In the genomic region with DNA sequence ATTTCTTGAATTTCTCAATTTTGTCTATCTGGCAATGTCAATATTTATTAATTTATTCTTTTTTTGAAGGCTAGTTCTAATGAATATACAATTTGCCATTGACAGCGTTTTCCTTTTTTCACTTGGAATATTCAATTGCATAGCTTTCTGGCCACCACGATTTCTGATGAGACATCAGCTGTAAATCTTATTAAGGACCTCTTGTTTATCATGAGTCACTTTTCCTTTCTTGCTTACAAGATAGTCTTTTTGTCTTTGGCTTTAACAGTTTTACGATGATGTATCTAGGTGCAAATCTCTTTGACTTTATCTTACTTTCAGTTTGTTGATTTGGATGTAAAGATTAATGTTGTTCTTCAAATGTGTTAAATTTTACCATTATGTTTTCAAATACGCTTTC, we compare ENCODE assay signal across 17 cellular contexts.
DNase-seq lines count a peak whose midpoint lies in the region; ATAC-seq lines count a peak whose summit lies in the region.
"Had no signal": no experiment of that assay in that cellular context is flagged by ENCODE, and none has a peak within 500 bp of the region (broad histone marks: within the 10 kb centered on the region; RNA-seq: fewer than 3 reads in every experiment).

No MANE protein-coding gene starts in this region.

- H3K27ac ChIP-seq in ACC112 (ENCODE audit: low read depth, low read length), result no peak overlapping the region

- H3K79me2 ChIP-seq in ACC112 (ENCODE audit: control insufficient read depth, insufficient read depth, low read length, unreplicated experiment), result no peaks in the 10 kb centered on the region

- no peak for ATAC-seq in GM18519 (IDR thresholded peaks at IDR 0.05; ENCODE audit: low FRiP score, unreplicated experiment)

- DNase-seq in HT-29 (ENCODE audit: low spot score) (peak; percentile 9), amniotic epithelial cell (ENCODE audit: low read depth) (peak; percentile 47), left kidney (ENCODE audit: low read depth, low spot score) (peak; percentile 25), head of caudate nucleus (no peak), DMS153 treated with DMSO at 0.1 percent for 48 hours (lab: John Stamatoyannopoulos, UW; ENCODE audit: unreplicated experiment) (no peak)
- DNase-seq in activated CD4-positive, alpha-beta T cell treated with anti-CD3 and anti-CD28 coated beads, Interleukin-2, amount 50 U/mL, for 1 hour, result no peak
- DNase-seq: Caco-2; DMS53; H9; MV-4-11; NCI-H187 treated with DMSO at 0.1 percent for 48 hours; NCI-H526 treated with DMSO at 0.1 percent for 48 hours; NK-92 treated with Interleukin-12 subunit alpha and Interleukin-12 subunit beta, amount 100 ng/mL, for 24 hours; RPMI8226; SIG-M5 had no signal

- intact Hi-C loops in head of caudate nucleus (cut with DNase I), result no loop called here

- no peak overlapping the region for H2AFZ ChIP-seq in ACC112 (ENCODE audit: low read length, unreplicated experiment)

- peak overlapping the region; percentile 29 for H3K4me3 ChIP-seq in ACC112 (ENCODE audit: low read depth, low read length)

- H3K4me1 ChIP-seq in ACC112 (ENCODE audit: control insufficient read depth, insufficient read depth, low read length, unreplicated experiment), result no peaks in the 10 kb centered on the region
- H3K4me1 ChIP-seq: Caco-2 had no signal

- H3K36me3 ChIP-seq in ACC112 (ENCODE audit: insufficient read depth, low read length), result no peaks in the 10 kb centered on the region

- H3K27me3 ChIP-seq in ACC112 (ENCODE audit: insufficient read depth, low read length), result no peaks in the 10 kb centered on the region

Comparison
In these comparisons a context has a peak if more than half of its experiments do, and no peak if none do; other contexts are left out.
1. DNase-seq: peak in HT-29 (single experiment), amniotic epithelial cell (single experiment) and left kidney (single experiment); none in activated CD4-positive, alpha-beta T cell treated with anti-CD3 and anti-CD28 coated beads, Interleukin-2, amount 50 U/mL, for 1 hour (single experiment), head of caudate nucleus (0 of 42) and DMS153 treated with DMSO at 0.1 percent for 48 hours (single experiment).